1 cellular context compared by ENCODE assay signal in genomic region chr3:186983372-186984058, GRCh38.
TF ChIP-seq lines count a peak whose summit lies in the region.

No MANE protein-coding gene starts in this region.

TF ChIP-seq in IMR-90, 13 proteins besides CTCF, POLR2A, EP300 and RAD21 (continued from another document):
- TF ChIP-seq, protein P1, sequence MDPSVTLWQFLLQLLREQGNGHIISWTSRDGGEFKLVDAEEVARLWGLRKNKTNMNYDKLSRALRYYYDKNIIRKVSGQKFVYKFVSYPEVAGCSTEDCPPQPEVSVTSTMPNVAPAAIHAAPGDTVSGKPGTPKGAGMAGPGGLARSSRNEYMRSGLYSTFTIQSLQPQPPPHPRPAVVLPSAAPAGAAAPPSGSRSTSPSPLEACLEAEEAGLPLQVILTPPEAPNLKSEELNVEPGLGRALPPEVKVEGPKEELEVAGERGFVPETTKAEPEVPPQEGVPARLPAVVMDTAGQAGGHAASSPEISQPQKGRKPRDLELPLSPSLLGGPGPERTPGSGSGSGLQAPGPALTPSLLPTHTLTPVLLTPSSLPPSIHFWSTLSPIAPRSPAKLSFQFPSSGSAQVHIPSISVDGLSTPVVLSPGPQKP (IDR thresholded peaks at IDR 0.05; ENCODE audit: borderline replicate concordance, low read depth, low read length): no peak
- no peak for TF ChIP-seq MXI1 (IDR thresholded peaks at IDR 0.05; ENCODE audit: borderline replicate concordance, low read depth, low read length)
- no peak for TF ChIP-seq RFX5 (IDR thresholded peaks at IDR 0.05; ENCODE audit: low read depth, low read length)
- no peak for TF ChIP-seq CEBPB (IDR thresholded peaks at IDR 0.05; ENCODE audit: low read depth, low read length)
- TF ChIP-seq CHD1 (IDR thresholded peaks at IDR 0.05; ENCODE audit: low read depth, low read length): no peak
- no peak for TF ChIP-seq NFE2L2 (IDR thresholded peaks at IDR 0.05; ENCODE audit: low read depth, low read length)
TF ChIP-seq in IMR-90: peak in this region for 0.
